Comparison of ENCODE assay signal across 8 cellular contexts in genomic region chr5:43040287-43041098, GRCh38. TPM values are rescaled to one million over a fixed set of nuclear protein-coding genes. Genes with fewer than 3 reads are reported as not detected.
DNase-seq lines count a peak whose midpoint lies in the region; ATAC-seq lines count a peak whose summit lies in the region.

ANXA2R (minus strand) TSS chr5:43040319; CDS start chr5:43040046, 273 bp downstream.

- peak; percentile 31 for ATAC-seq in GM19438 (IDR thresholded peaks at IDR 0.05; ENCODE audit: low read depth, unreplicated experiment)
- ATAC-seq in HG03571 (IDR thresholded peaks at IDR 0.05; ENCODE audit: unreplicated experiment), result peak; percentile 38
- ATAC-seq in memory B cell (ENCODE audit: low read depth), result peak; percentile 45

- peak; percentile 94 to 97 (median 97) for DNase-seq in CD4-positive, alpha-beta memory T cell
- DNase-seq in NCI-H82 (lab: John Stamatoyannopoulos, UW) (peak; percentile 93), ecto neural progenitor cell (ENCODE audit: low spot score) (peak; percentile 86), memory B cell (ENCODE audit: low spot score in 2 of 2) (peak; percentile 90 to 94)
- peak; percentile 91 to 94 for DNase-seq in activated CD4-positive, alpha-beta T cell treated with anti-CD3 and anti-CD28 coated beads, Interleukin-2, amount 50 U/mL, for 48 hours
- peak; percentile 89 for DNase-seq in stimulated activated CD8-positive, alpha-beta memory T cell treated with anti-CD3 and anti-CD28 coated beads, Interleukin-12 subunit alpha, Interleukin-12 subunit beta, amount 100 ng/mL, for 1 hour (ENCODE audit: low read depth)

- H3K4me3 ChIP-seq in CD4-positive, alpha-beta memory T cell (ENCODE audit: low read length in 2 of 2), result peak within 1 kb of the TSS; percentile 78 to 99

- H3K4me1 Mint-ChIP-seq in CD4-positive, alpha-beta memory T cell, result peaks cover 19 to 82% (median 39%) of the 10 kb centered on the region in 4 donors
- H3K4me1 Mint-ChIP-seq in memory B cell, result peaks cover 22% of the 10 kb centered on the region

- peak within 1 kb of the TSS; percentile 97 to 100 (median 98) for H3K4me3 Mint-ChIP-seq in CD4-positive, alpha-beta memory T cell
- H3K4me3 Mint-ChIP-seq in memory B cell, result peak within 1 kb of the TSS; percentile 99

- peak within 1 kb of the TSS; percentile 99 to 100 (median 99) for H3K27ac Mint-ChIP-seq in CD4-positive, alpha-beta memory T cell
- peak within 1 kb of the TSS; percentile 99 for H3K27ac Mint-ChIP-seq in memory B cell

- no peaks in the 10 kb centered on the region for H3K27me3 ChIP-seq in CD4-positive, alpha-beta memory T cell (ENCODE audit: insufficient read depth, low read length)

- H3K9me3 Mint-ChIP-seq in CD4-positive, alpha-beta memory T cell, result peaks cover 0 to 16% (median 0%) of the 10 kb centered on the region in 8 donors
- H3K9me3 Mint-ChIP-seq in memory B cell, result no peaks in the 10 kb centered on the region

- peaks cover 10 to 46% of the 10 kb centered on the region in 2 donors for H3K36me3 Mint-ChIP-seq in CD4-positive, alpha-beta memory T cell
- H3K36me3 Mint-ChIP-seq in memory B cell, result no peaks in the 10 kb centered on the region

- peaks cover 3% of the 10 kb centered on the region for H3K36me3 ChIP-seq in CD4-positive, alpha-beta memory T cell (ENCODE audit: insufficient read depth, low read length)

- POLR2A ChIA-PET in CD4-positive, alpha-beta memory T cell (lab: Charles Lee; ENCODE audit: partially characterized antibody), result interaction anchor here (0.6 to 12.6 kb wide), 23 partner anchors 10 to 563 kb away, joined by 3 to 1197 read pairs (median 18); partner anchors contain the start of genes C5orf34, HMGCS1, NNT and TMEM267

- intact Hi-C loops in CD4-positive, alpha-beta memory T cell (cut with micrococcal nuclease), result loop anchor here (1.0 kb wide), 6 partner anchors 20 to 128 kb away; no protein-coding TSS in a partner anchor

- H3K27ac ChIP-seq in CD4-positive, alpha-beta memory T cell (ENCODE audit: low read depth, low read length), result peak within 1 kb of the TSS; percentile 98

- no peaks in the 10 kb centered on the region for H3K27me3 Mint-ChIP-seq in CD4-positive, alpha-beta memory T cell
- no peaks in the 10 kb centered on the region for H3K27me3 Mint-ChIP-seq in memory B cell

- CTCF ChIA-PET in CD4-positive, alpha-beta memory T cell (lab: Charles Lee; ENCODE audit: partially characterized antibody), result interaction anchor here (1.0 to 4.8 kb wide), 30 partner anchors 10 to 1115 kb away, joined by 3 to 150 read pairs (median 13); partner anchors contain the start of genes FBXO4, TMEM267 and ZNF131

- no peaks in the 10 kb centered on the region for H3K9me3 ChIP-seq in CD4-positive, alpha-beta memory T cell (ENCODE audit: control insufficient read depth in 1 of 2, low read length in 2 of 2)

- H3K4me1 ChIP-seq in CD4-positive, alpha-beta memory T cell (ENCODE audit: insufficient read depth, low read length), result peaks cover 50% of the 10 kb centered on the region

RNA-seq across cellular contexts. Expression of gene ANXA2R, which starts in this region (rescaled TPM):
- total RNA-seq in CD4-positive, alpha-beta memory T cell, result 10 to 100 TPM; 43.4 to 47.8 TPM
- polyA plus RNA-seq in CD4-positive, alpha-beta memory T cell, result 10 to 100 TPM; 35.8 to 47.0 TPM

Comparison
In these comparisons a context has a peak if more than half of its experiments do, and no peak if none do; other contexts are left out.
1. Peak in every context shown above with its lines: DNase-seq, ATAC-seq, H3K4me3 ChIP-seq and H3K27ac ChIP-seq.